In the genomic region with DNA sequence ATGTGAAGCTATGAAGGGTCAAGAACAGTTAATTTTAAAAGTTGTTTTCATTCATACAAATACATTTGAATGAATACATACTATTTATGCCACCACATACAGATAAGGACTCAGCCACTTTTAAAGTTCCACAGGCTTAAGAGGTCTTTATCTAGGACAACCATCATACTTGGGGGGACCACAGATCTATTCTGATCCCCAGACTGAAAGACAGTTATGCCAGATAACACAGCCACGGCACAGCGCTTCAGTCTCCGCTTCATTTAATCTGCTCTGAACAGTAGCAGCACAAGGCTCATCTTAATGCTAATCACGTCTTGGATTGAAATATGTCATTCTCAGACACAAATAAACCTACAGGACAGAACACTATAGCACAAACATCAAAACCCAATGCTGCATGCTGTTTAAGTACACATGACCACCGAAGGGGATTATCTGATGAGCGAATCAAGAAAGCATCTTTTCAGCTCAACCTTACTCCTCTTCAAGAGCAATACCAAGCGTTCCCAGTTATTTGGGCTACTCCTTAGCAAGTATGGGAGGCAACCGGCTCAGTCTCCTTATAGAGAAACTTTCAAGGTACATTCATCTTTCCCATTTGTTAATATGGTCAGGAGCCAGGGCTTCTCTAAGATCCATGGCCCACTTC, we compare ENCODE assay signal across 16 cellular contexts. TPM values are rescaled to one million over a fixed set of nuclear protein-coding genes. Genes with fewer than 3 reads are reported as not detected.
DNase-seq lines count a peak whose midpoint lies in the region; ATAC-seq and TF ChIP-seq lines count a peak whose summit lies in the region.
"Had no signal": no experiment of that assay in that cellular context is flagged by ENCODE, and none has a peak within 500 bp of the region (broad histone marks: within the 10 kb centered on the region; RNA-seq: fewer than 3 reads in every experiment).

No MANE protein-coding gene starts in this region.

- no peak for DNase-seq in AG04450 (ENCODE audit: low read depth, low spot score)
- peak in 1 of 2 experiments; percentile 4 for DNase-seq in SJCRH30
- peak; percentile 14 to 72 for DNase-seq in erythroblast (lab: John Stamatoyannopoulos, UW)
- DNase-seq in neural progenitor cell (ENCODE audit: low spot score), result peak; percentile 13
- DNase-seq in GM10248 (ENCODE audit: extremely low spot score), result no peak
- DNase-seq: activated CD4-positive, alpha-beta T cell treated with anti-CD3 and anti-CD28 coated beads, Interleukin-2, amount 50 U/mL, for 1 hour; KG1; NCI-H1417 treated with DMSO at 0.1 percent for 48 hours; OCI-M1; T-helper 1 cell; uterus had no signal

- peak overlapping the region; percentile 14 for H3K4me2 ChIP-seq in neural progenitor cell

- H4K20me1 ChIP-seq in neural progenitor cell (ENCODE audit: low read depth), result no peaks in the 10 kb centered on the region

- H3F3A ChIP-seq in neural progenitor cell (ENCODE audit: low read depth), result peaks cover 40% of the 10 kb centered on the region

- peaks cover 59% of the 10 kb centered on the region for H3K36me3 ChIP-seq in SJCRH30
- peaks cover 13% of the 10 kb centered on the region for H3K36me3 ChIP-seq in neural progenitor cell
- H3K36me3 ChIP-seq: uterus had no signal

- H3K27me3 ChIP-seq in AG04450 (ENCODE audit: control insufficient read depth, insufficient read depth, low read length) (no peaks in the 10 kb centered on the region), SJCRH30 (no peaks in the 10 kb centered on the region), neural progenitor cell (no peaks in the 10 kb centered on the region)
- H3K27me3 ChIP-seq: uterus had no signal

- TF ChIP-seq CTCF in AG04450 (IDR thresholded peaks at IDR 0.05; ENCODE audit: low read depth, low read length) (no peak), neural progenitor cell (IDR thresholded peaks at IDR 0.05) (no peak), GM10248 (IDR thresholded peaks at IDR 0.05; ENCODE audit: control extremely low read depth, extremely low read depth, low read depth, missing control alignments) (no peak)

- no peak overlapping the region for H3K4me3 ChIP-seq in AG04450 (ENCODE audit: low read depth, low read length)
- no peak overlapping the region for H3K4me3 ChIP-seq in SJCRH30
- no peak overlapping the region for H3K4me3 ChIP-seq in neural progenitor cell
- H3K4me3 ChIP-seq: uterus had no signal

- H3K79me2 ChIP-seq in neural progenitor cell (ENCODE audit: low read depth), result peaks cover 9% of the 10 kb centered on the region

- H3K9me3 ChIP-seq in AG04450 (ENCODE audit: control insufficient read depth, insufficient read depth, low read length) (no peaks in the 10 kb centered on the region), SJCRH30 (replicated peaks) (no peaks in the 10 kb centered on the region), neural progenitor cell (ENCODE audit: low read depth) (no peaks in the 10 kb centered on the region)
- H3K9me3 ChIP-seq: uterus had no signal

- no peak for ATAC-seq in GM18517 (IDR thresholded peaks at IDR 0.05; ENCODE audit: unreplicated experiment)
- no peak for ATAC-seq in GM19328 (IDR thresholded peaks at IDR 0.05; ENCODE audit: unreplicated experiment)
- ATAC-seq in HG02852 (IDR thresholded peaks at IDR 0.05; ENCODE audit: unreplicated experiment), result no peak

- no peak overlapping the region for H2AFZ ChIP-seq in neural progenitor cell (replicated peaks)

- H3K9ac ChIP-seq in neural progenitor cell, result no peak overlapping the region

- peaks cover 40% of the 10 kb centered on the region for H3K4me1 Mint-ChIP-seq in neural progenitor cell
- H3K4me1 Mint-ChIP-seq: B cell had no signal

- no peaks in the 10 kb centered on the region for H3K9me3 Mint-ChIP-seq in neural progenitor cell
- H3K9me3 Mint-ChIP-seq: activated T-helper 2 cell treated with anti-CD3 and anti-CD28 coated beads, Interferon-gamma antibody, Interleukin-2, Interleukin-4, amounts not matched to agents 10 μg/mL and 5 μg/mL and 100 μg/mL, durations not matched to agents 14 hours and 24 hours and 36 hours had no signal

- H3K4me1 ChIP-seq in SJCRH30 (peaks cover 26% of the 10 kb centered on the region), neural progenitor cell (peaks cover 56% of the 10 kb centered on the region)

- TF ChIP-seq POLR2A in erythroblast (IDR thresholded peaks at IDR 0.05; ENCODE audit: low read length), result no peak

- no peak overlapping the region for H3K4me3 Mint-ChIP-seq in neural progenitor cell
- H3K4me3 Mint-ChIP-seq: B cell had no signal

- H3K27ac ChIP-seq in AG04450 (ENCODE audit: low read depth, low read length), result peak overlapping the region; percentile 92
- H3K27ac ChIP-seq in SJCRH30, result peak overlapping the region; percentile 31
- peak overlapping the region; percentile 84 for H3K27ac ChIP-seq in neural progenitor cell

- no peak overlapping the region for H3K27ac Mint-ChIP-seq in neural progenitor cell
- H3K27ac Mint-ChIP-seq: activated T-helper 2 cell treated with anti-CD3 and anti-CD28 coated beads, Interferon-gamma antibody, Interleukin-2, Interleukin-4, amounts not matched to agents 10 μg/mL and 5 μg/mL and 100 μg/mL, durations not matched to agents 14 hours and 24 hours and 36 hours; B cell had no signal

- peaks cover 2% of the 10 kb centered on the region for H3K27me3 Mint-ChIP-seq in neural progenitor cell (ENCODE audit: insufficient read depth, low read depth)
- H3K27me3 Mint-ChIP-seq: B cell had no signal

- H3K36me3 Mint-ChIP-seq in neural progenitor cell, result peaks cover 29% of the 10 kb centered on the region

- POLR2A ChIA-PET in AG04450 (lab: Yijun Ruan, JAX) (interaction anchor here (1.0 to 1.3 kb wide), 2 partner anchors 24 to 34 kb away, joined by 3 to 7 read pairs; a partner anchor contains a TSS), GM10248 (lab: Yijun Ruan, JAX) (no interaction called here)

- CTCF ChIA-PET in AG04450 (lab: Charles Lee), result interaction anchor here (0.7 to 1.2 kb wide), 2 partner anchors 569 to 654 kb away, joined by 3 to 4 read pairs; no protein-coding TSS in a partner anchor
- CTCF ChIA-PET in GM10248 (lab: Yijun Ruan, JAX), result interaction anchor here (0.9 kb wide), 1 partner anchor 8 kb away, joined by 3 read pairs; no protein-coding TSS in a partner anchor

RNA-seq across cellular contexts. Expression of a gene that starts 33.3 kb away (rescaled TPM):
- 41.1 and 57.6 TPM in 2 replicates for polyA plus RNA-seq in AG04450 (2011; rRNA removed)
- polyA minus RNA-seq in AG04450 (2011; rRNA and poly(A)+ RNA removed), result 39.8 and 66.6 TPM in 2 replicates
- 68.2 and 72.0 TPM in 2 replicates for total RNA-seq in SJCRH30 (2014; rRNA removed; shearing (Covaris generic))
- 38.7 and 58.0 TPM in 2 replicates for total RNA-seq in neural progenitor cell (ENCODE audit: low replicate concordance)

Comparison
In these comparisons a context has a peak if more than half of its experiments do, and no peak if none do; other contexts are left out.
1. DNase-seq: peak in erythroblast (2 of 2) and neural progenitor cell (single experiment); none in AG04450 (single experiment) and GM10248 (single experiment).
2. H3K27ac ChIP-seq: peak in every context shown above with its lines; median percentile 92 in AG04450; 84 in neural progenitor cell; 31 in SJCRH30.